ENCODE assay signal across 8 cellular contexts in genomic region chr6:104682722-104683643, GRCh38.
DNase-seq lines count a peak whose midpoint lies in the region; ATAC-seq, FAIRE-seq and TF ChIP-seq lines count a peak whose summit lies in the region.

No MANE protein-coding gene starts in this region.

- H3K36me3 ChIP-seq in Loucy (ENCODE audit: insufficient read depth, low read length) (no peaks in the 10 kb centered on the region), WERI-Rb-1 (no peaks in the 10 kb centered on the region), lower lobe of right lung (no peaks in the 10 kb centered on the region)

- H3K4me3 ChIP-seq in GM12864 (ENCODE audit: low read depth, low read length) (no peak overlapping the region), Loucy (ENCODE audit: low read length, poor library complexity, severe bottlenecking) (no peak overlapping the region), WERI-Rb-1 (ENCODE audit: low read depth, low read length) (no peak overlapping the region), lower lobe of right lung (no peak overlapping the region)

- FAIRE-seq in H54 (lab: Jason Lieb, UNC) = peak; percentile 33

- H3F3A ChIP-seq in Loucy (ENCODE audit: low read depth) = no peaks in the 10 kb centered on the region

- no peaks in the 10 kb centered on the region for H3K27me3 ChIP-seq in Loucy (ENCODE audit: insufficient read depth, low read length, poor library complexity, severe bottlenecking)
- no peaks in the 10 kb centered on the region for H3K27me3 ChIP-seq in WERI-Rb-1 (ENCODE audit: insufficient read depth, low read depth, severe bottlenecking)
- H3K27me3 ChIP-seq in lower lobe of right lung (ENCODE audit: low read depth) = no peaks in the 10 kb centered on the region

- peaks cover 24% of the 10 kb centered on the region for H3K4me1 ChIP-seq in Loucy (ENCODE audit: insufficient read depth, low read length, poor library complexity, severe bottlenecking)
- H3K4me1 ChIP-seq in lower lobe of right lung = no peaks in the 10 kb centered on the region

- no peak overlapping the region for H3K4me2 ChIP-seq in Loucy (ENCODE audit: low read depth, low read length, poor library complexity, severe bottlenecking)

- H4K20me1 ChIP-seq in Loucy (ENCODE audit: insufficient read depth, low read length, poor library complexity, severe bottlenecking) = no peaks in the 10 kb centered on the region

- TF ChIP-seq CTCF in GM12864 (IDR thresholded peaks at IDR 0.05; ENCODE audit: low read depth, low read length, missing control alignments) (peak; percentile 86), Loucy (conservative IDR thresholded peaks at IDR 0.05; ENCODE audit: low read length) (peak; percentile 99), WERI-Rb-1 (IDR thresholded peaks at IDR 0.05; ENCODE audit: low read depth, low read length) (peak; percentile 88), lower lobe of right lung (IDR thresholded peaks at IDR 0.05) (peak; percentile 85)

- H3K9me2 ChIP-seq in Loucy (replicated peaks; ENCODE audit: low read depth, low read length) = no peaks in the 10 kb centered on the region

- H3K9me3 ChIP-seq in Loucy (ENCODE audit: insufficient read depth, low read depth, low read length) (peaks cover 7% of the 10 kb centered on the region), WERI-Rb-1 (ENCODE audit: severe bottlenecking) (no peaks in the 10 kb centered on the region), lower lobe of right lung (no peaks in the 10 kb centered on the region)

- H3K27ac ChIP-seq in WERI-Rb-1 (no peak overlapping the region), lower lobe of right lung (no peak overlapping the region)

- no peak overlapping the region for H2AFZ ChIP-seq in Loucy (ENCODE audit: low read length)

- ATAC-seq in lower lobe of right lung = peak; percentile 69 to 70

- intact Hi-C loops in lower lobe of right lung (cut with DNase I) = no loop called here

- TF ChIP-seq POLR2A in H54 (IDR thresholded peaks at IDR 0.05; ENCODE audit: low read depth, low read length) = no peak

- no peak overlapping the region for H3K9ac ChIP-seq in Loucy (ENCODE audit: low read depth, low read length, poor library complexity, severe bottlenecking)

- no peaks in the 10 kb centered on the region for H3K79me2 ChIP-seq in Loucy (ENCODE audit: insufficient read depth, low read length)

- peak; percentile 18 for DNase-seq in GM12864 (ENCODE audit: low read depth)
- DNase-seq in H54 (ENCODE audit: insufficient read length, low spot score) = peak; percentile 29
- peak; percentile 73 for DNase-seq in WERI-Rb-1
- peak; percentile 54 for DNase-seq in central memory CD4-positive, alpha-beta T cell
- peak; percentile 70 for DNase-seq in lower lobe of right lung
- peak; percentile 86 for DNase-seq in stimulated activated CD8-positive, alpha-beta memory T cell treated with anti-CD3 and anti-CD28 coated beads, Interleukin-4, amount 100 ng/mL, for 48 hours
- no peak for DNase-seq in NCI-H226
